Comparison of ENCODE assay signal across 2 cellular contexts in the genomic region with DNA sequence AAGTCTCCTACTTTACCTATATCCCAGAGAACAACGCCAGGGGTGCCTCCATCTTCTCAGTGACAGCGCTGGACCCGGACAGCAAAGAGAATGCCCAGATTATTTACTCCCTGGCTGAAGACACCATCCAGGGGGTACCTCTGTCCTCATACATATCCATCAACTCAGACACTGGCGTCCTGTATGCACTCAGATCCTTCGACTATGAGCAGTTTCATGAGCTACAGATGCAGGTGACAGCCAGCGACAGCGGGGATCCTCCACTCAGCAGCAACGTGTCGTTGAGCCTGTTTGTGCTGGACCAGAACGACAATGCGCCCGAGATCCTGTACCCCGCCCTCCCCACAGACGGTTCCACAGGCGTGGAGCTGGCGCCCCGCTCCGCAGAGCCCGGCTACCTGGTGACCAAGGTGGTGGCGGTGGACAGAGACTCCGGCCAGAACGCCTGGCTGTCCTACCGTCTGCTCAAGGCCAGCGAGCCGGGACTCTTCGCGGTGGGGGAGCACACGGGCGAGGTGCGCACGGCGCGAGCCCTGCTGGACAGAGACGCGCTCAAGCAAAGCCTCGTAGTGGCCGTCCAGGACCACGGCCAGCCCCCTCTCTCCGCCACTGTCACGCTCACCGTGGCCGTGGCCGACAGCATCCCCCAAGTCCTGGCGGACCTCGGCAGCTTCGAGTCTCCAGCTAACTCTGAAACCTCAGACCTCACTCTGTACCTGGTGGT. TPM values are rescaled to one million over a fixed set of nuclear protein-coding genes. Genes with fewer than 3 reads are reported as not detected.
"Had no signal": no experiment of that assay in that cellular context is flagged by ENCODE, and none has a peak within 500 bp of the region (broad histone marks: within the 10 kb centered on the region; RNA-seq: fewer than 3 reads in every experiment).

No MANE protein-coding gene starts in this region.

RNA-seq across cellular contexts. Expression of gene PCDHGA10, which starts 1.9 kb away (rescaled TPM):
- total RNA-seq: activated naive CD4-positive, alpha-beta T cell treated with anti-CD3 and anti-CD28 coated beads, Interleukin-2, amount 50 U/mL, for 72 hours had no signal

RNA-seq across cellular contexts. Expression of gene PCDHGB7, which starts 2.8 kb away (rescaled TPM):
- total RNA-seq: activated CD4-positive, alpha-beta T cell treated with anti-CD3 and anti-CD28 coated beads for 36 hours had no signal

RNA-seq across cellular contexts. Expression of gene PCDHGB6, which starts 6.9 kb away (rescaled TPM):
- total RNA-seq: activated CD4-positive, alpha-beta T cell treated with anti-CD3 and anti-CD28 coated beads for 36 hours had no signal
